ENCODE assay signal across 17 cellular contexts in genomic region chr6:89711801-89712200, GRCh38.
"Had no signal": no experiment of that assay in that cellular context is flagged by ENCODE, and none has a peak within 500 bp of the region (broad histone marks: within the 10 kb centered on the region; RNA-seq: fewer than 3 reads in every experiment).

No MANE protein-coding gene starts in this region.

- H3K4me1 ChIP-seq: heart left ventricle, left ventricle myocardium inferior, lower lobe of right lung, tibial artery, upper lobe of left lung, uterus had no signal

- DNase-seq: effector memory CD4-positive, alpha-beta T cell; heart left ventricle; hippocampal formation; left ventricle myocardium inferior; lower lobe of right lung; midbrain; naive thymus-derived CD8-positive, alpha-beta T cell; posterior cingulate gyrus; small intestine; stimulated activated CD4-positive, alpha-beta T cell treated with anti-CD3 and anti-CD28 coated beads, Interleukin-12 subunit alpha, Interleukin-12 subunit beta, amount 100 ng/mL, for 4 hours; stimulated activated naive CD4-positive, alpha-beta T cell treated with Interleukin-2 at 50 U/mL for 16 hours; tibial artery; upper lobe of left lung; uterus had no signal

- H3K27ac ChIP-seq: heart left ventricle, left ventricle myocardium inferior, lower lobe of right lung, neutrophil, tibial artery, upper lobe of left lung, uterus had no signal

- H3K4me3 ChIP-seq: heart left ventricle, left ventricle myocardium inferior, lower lobe of right lung, tibial artery, upper lobe of left lung, uterus had no signal

- H3K9me3 ChIP-seq: heart left ventricle, left ventricle myocardium inferior, lower lobe of right lung, neutrophil, tibial artery, upper lobe of left lung, uterus had no signal

- H3K27me3 ChIP-seq: heart left ventricle, neutrophil, tibial artery, upper lobe of left lung, uterus had no signal

- ATAC-seq: esophagus mucosa; heart left ventricle; lower lobe of right lung; naive thymus-derived CD8-positive, alpha-beta T cell; sciatic nerve had no signal

- H3K36me3 ChIP-seq: uterus had no signal
